Comparison of ENCODE assay signal across 8 cellular contexts in the genomic region with DNA sequence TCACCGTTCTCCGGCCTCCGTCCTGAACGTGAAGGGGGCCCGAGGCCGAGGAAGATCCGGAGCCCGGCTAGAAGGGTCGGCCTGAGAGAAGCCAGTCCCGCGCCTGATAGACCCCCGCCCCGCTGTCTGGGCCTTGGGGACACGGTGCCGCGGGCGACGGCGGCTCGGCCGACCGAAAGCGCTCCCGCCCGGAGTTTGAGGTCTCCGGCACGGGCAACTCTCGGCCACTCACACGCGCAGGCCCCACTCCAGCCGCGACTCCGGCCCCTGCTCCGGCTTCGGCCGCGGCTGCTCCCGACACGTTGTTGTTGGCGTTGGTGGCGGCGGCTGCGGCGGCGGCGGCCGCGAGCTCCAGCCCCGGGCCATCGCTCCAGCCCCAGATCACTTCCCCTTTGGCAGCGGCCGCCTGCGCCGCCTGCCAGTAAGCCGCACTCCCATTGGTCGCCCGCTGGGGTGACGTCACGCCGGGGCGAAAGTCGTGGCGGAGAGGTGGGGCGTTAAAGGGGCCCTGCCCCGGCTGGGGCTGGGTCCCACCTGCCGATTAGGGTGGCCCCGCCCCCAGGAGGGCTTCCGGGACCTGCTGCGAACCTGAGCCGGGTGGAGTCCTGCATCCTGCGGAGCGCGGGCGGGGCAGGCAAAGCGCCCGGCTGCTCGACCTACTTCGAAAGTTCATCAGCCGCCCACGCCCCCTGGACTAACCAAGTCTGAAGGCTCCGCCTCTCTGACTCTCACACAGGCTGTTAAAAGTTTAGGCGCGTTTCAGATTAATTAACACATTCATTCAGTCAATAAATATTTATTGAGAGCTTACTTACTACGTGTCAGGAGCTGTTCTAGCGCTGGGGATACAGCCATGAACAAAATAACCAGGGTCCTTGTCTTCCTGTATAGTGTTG.
DNase-seq lines count a peak whose midpoint lies in the region; ATAC-seq and TF ChIP-seq lines count a peak whose summit lies in the region.

Gene EFCAB14, minus strand, starts transcription at position 388 of the 896 bp plus-strand sequence. CDS start 1,027 bp downstream, outside the sequence.

- TF ChIP-seq CTCF in AG09319 (IDR thresholded peaks at IDR 0.05; ENCODE audit: low read depth, low read length): no peak

- peak; percentile 64 for DNase-seq in AG09319 (ENCODE audit: extremely low read depth, low read depth)
- DNase-seq in NCI-H446 treated with DMSO at 0.1 percent for 48 hours (lab: John Stamatoyannopoulos, UW): peak; percentile 83
- peak; percentile 100 for DNase-seq in activated CD4-positive, CD25-positive, alpha-beta regulatory T cell treated with anti-CD3 and anti-CD28 coated beads, Interleukin-2, amount 50 U/mL, for 72 hours
- peak; percentile 11 to 65 for DNase-seq in cerebellar nuclear complex (lab: John Stamatoyannopoulos, UW)
- peak; percentile 99 for DNase-seq in islet precursor cell
- DNase-seq in stimulated activated CD4-positive, alpha-beta T cell treated with anti-CD3 and anti-CD28 coated beads, Interleukin-12 subunit alpha, Interleukin-12 subunit beta, amount 100 ng/mL, for 48 hours (ENCODE audit: low read depth in 2 of 3, low spot score in 1 of 3): peak; percentile 98 to 99 (median 98)

- peak; percentile 97 for ATAC-seq in GM19035 (IDR thresholded peaks at IDR 0.05; ENCODE audit: unreplicated experiment)
- peak; percentile 98 for ATAC-seq in HG03354 (IDR thresholded peaks at IDR 0.05; ENCODE audit: poor library complexity, severe bottlenecking, unreplicated experiment)

Comparison
In these comparisons a context has a peak if more than half of its experiments do, and no peak if none do; other contexts are left out.
1. Peak in every context shown above with its lines: DNase-seq and ATAC-seq.
2. DNase-seq: peak in every context shown above with its lines; median percentile 100 in activated CD4-positive, CD25-positive, alpha-beta regulatory T cell treated with anti-CD3 and anti-CD28 coated beads, Interleukin-2, amount 50 U/mL, for 72 hours; 99 in islet precursor cell; 98 in stimulated activated CD4-positive, alpha-beta T cell treated with anti-CD3 and anti-CD28 coated beads, Interleukin-12 subunit alpha, Interleukin-12 subunit beta, amount 100 ng/mL, for 48 hours; 83 in NCI-H446 treated with DMSO at 0.1 percent for 48 hours; 64 in AG09319; 38 in cerebellar nuclear complex.